1 cellular context compared by ENCODE assay signal in genomic region chr2:70124983-70125480, GRCh38.
TF ChIP-seq lines count a peak whose summit lies in the region.

No MANE protein-coding gene starts in this region.

TF ChIP-seq in HepG2, 621 proteins besides CTCF, POLR2A, EP300 and RAD21 (continued from another document):
- TF ChIP-seq ZNF687 (CRISPR knock-in tag; IDR thresholded peaks at IDR 0.05) = 0 out of 2 replicates have a peak, but pooled peaks have one; percentile 7
- TF ChIP-seq MXD3 (CRISPR knock-in tag; IDR thresholded peaks at IDR 0.05) = no peak
- no peak for TF ChIP-seq ZNF546 (CRISPR knock-in tag; conservative IDR thresholded peaks at IDR 0.05)
- TF ChIP-seq ZFAT (CRISPR knock-in tag; conservative IDR thresholded peaks at IDR 0.05) = no peak
- peak; percentile 34 for TF ChIP-seq AGO1 (IDR thresholded peaks at IDR 0.05; ENCODE audit: low read depth, low read length, poor library complexity, severe bottlenecking)
- TF ChIP-seq ZNF691 (CRISPR knock-in tag; IDR thresholded peaks at IDR 0.05; ENCODE audit: borderline replicate concordance, low read depth) = no peak
- TF ChIP-seq HMGXB3 (CRISPR knock-in tag; IDR thresholded peaks at IDR 0.05; ENCODE audit: borderline replicate concordance) = no peak
- peak; percentile 79 for TF ChIP-seq HNRNPK (IDR thresholded peaks at IDR 0.05; ENCODE audit: low read depth, low read length, poor library complexity, severe bottlenecking)
- no peak for TF ChIP-seq ZNF3 (CRISPR knock-in tag; IDR thresholded peaks at IDR 0.05)
- TF ChIP-seq HOXD1 (CRISPR knock-in tag; IDR thresholded peaks at IDR 0.05) = no peak
